Comparison of ENCODE assay signal across 21 cellular contexts in genomic region chr9:132756214-132756799, GRCh38.
DNase-seq lines count a peak whose midpoint lies in the region; ATAC-seq, FAIRE-seq and TF ChIP-seq lines count a peak whose summit lies in the region.
"Had no signal": no experiment of that assay in that cellular context is flagged by ENCODE, and none has a peak within 500 bp of the region (broad histone marks: within the 10 kb centered on the region; RNA-seq: fewer than 3 reads in every experiment).

No MANE protein-coding gene starts in this region.

- TF ChIP-seq EP300 in H1 (IDR thresholded peaks at IDR 0.05; ENCODE audit: borderline replicate concordance in 1 of 2, low read depth in 2 of 2, low read length in 2 of 2) = no peak
- no peak for TF ChIP-seq EP300 in HepG2 (IDR thresholded peaks at IDR 0.05; ENCODE audit: low read depth in 2 of 2, low read length in 2 of 2)
- no peak for TF ChIP-seq EP300 in HepG2 (CRISPR knock-in tag; IDR thresholded peaks at IDR 0.05; ENCODE audit: borderline replicate concordance)

- H3K9me3 ChIP-seq in cardiac muscle cell (ENCODE audit: low read depth) (no peaks in the 10 kb centered on the region), left ventricle myocardium inferior (replicated peaks) (no peaks in the 10 kb centered on the region), H1 (ENCODE audit: insufficient read depth in 2 of 2, low read depth in 1 of 2, low read length in 1 of 2) (no peaks in the 10 kb centered on the region), HepG2 (ENCODE audit: low read length) (no peaks in the 10 kb centered on the region)
- H3K9me3 ChIP-seq: HAP-1 had no signal

- no peaks in the 10 kb centered on the region for H3K23me2 ChIP-seq in H1 (ENCODE audit: low read depth, low read length)

- WGBS in H1 (ENCODE audit: extremely low coverage in 1 of 2, insufficient coverage in 1 of 2, insufficient read length in 1 of 2, insufficient replicate concordance in 2 of 2, low coverage in 1 of 2, low lambda C conversion rate in 2 of 2, missing lambda C conversion rate in 1 of 2), 2 experiments = 84% methylated on average over 16 of the region's 16 CpGs; no CpG with 5 or more reads in 1 of the 2 experiments
- 34% methylated on average over 14 of the region's 16 CpGs for WGBS in HepG2 (ENCODE audit: low lambda C conversion rate)

- no peak overlapping the region for H3K18ac ChIP-seq in H1 (ENCODE audit: extremely low read depth, low read length)

- no peaks in the 10 kb centered on the region for H3K36me3 Mint-ChIP-seq in type B pancreatic cell
- H3K36me3 Mint-ChIP-seq in activated T-helper 1 cell treated with anti-CD3 and anti-CD28 coated beads, Interleukin-12 subunit alpha, Interleukin-12 subunit beta, Interleukin-2, Interleukin-4 antibody, amounts not matched to agents 30 ng/mL and 10 ng/mL and 1 ng/mL, durations not matched to agents 14 hours and 24 hours and 36 hours (ENCODE audit: low read depth) = no peaks in the 10 kb centered on the region
- H3K36me3 Mint-ChIP-seq: CD14-positive monocyte had no signal

- peaks cover 17% of the 10 kb centered on the region for H3K27me3 Mint-ChIP-seq in type B pancreatic cell
- peaks cover 6% of the 10 kb centered on the region for H3K27me3 Mint-ChIP-seq in activated T-helper 1 cell treated with anti-CD3 and anti-CD28 coated beads, Interleukin-12 subunit alpha, Interleukin-12 subunit beta, Interleukin-2, Interleukin-4 antibody, amounts not matched to agents 30 ng/mL and 10 ng/mL and 1 ng/mL, durations not matched to agents 14 hours and 24 hours and 36 hours (ENCODE audit: insufficient read depth)

- peaks cover 6% of the 10 kb centered on the region for H3K27me3 ChIP-seq in cardiac muscle cell
- peaks cover 14% of the 10 kb centered on the region for H3K27me3 ChIP-seq in left ventricle myocardium inferior (ENCODE audit: low read depth)
- no peaks in the 10 kb centered on the region; a peak in 1 of 7 replicates for H3K27me3 ChIP-seq in H1 (replicated peaks in 1 of 4; ENCODE audit: control insufficient read depth in 3 of 4, extremely low read depth in 1 of 4, insufficient read depth in 3 of 4, low read length in 3 of 4)
- peaks cover 5 to 43% of the 10 kb centered on the region in 2 experiments; a peak in 4 of 5 replicates for H3K27me3 ChIP-seq in HepG2 (ENCODE audit: control insufficient read depth in 1 of 2, insufficient read depth in 2 of 2, low read length in 2 of 2)

- no peak overlapping the region for H2BK20ac ChIP-seq in H1 (ENCODE audit: low read length)

- no peak overlapping the region for H2BK120ac ChIP-seq in H1 (replicated peaks; ENCODE audit: low read depth, low read length)

- intact Hi-C loops in left ventricle myocardium inferior (cut with micrococcal nuclease) = no loop called here
- intact Hi-C loops in HepG2 (cut with micrococcal nuclease; ENCODE audit: unreplicated experiment) = no loop called here
- intact Hi-C loops in activated T-helper 1 cell treated with anti-CD3 and anti-CD28 coated beads, Interleukin-12 subunit alpha, Interleukin-12 subunit beta, Interleukin-2, Interleukin-4 antibody, amounts not matched to agents 30 ng/mL and 10 ng/mL and 1 ng/mL, durations not matched to agents 14 hours and 24 hours and 36 hours (cut with micrococcal nuclease) = no loop called here

- H3K27ac ChIP-seq in cardiac muscle cell = peak overlapping the region; percentile 16
- no peak overlapping the region for H3K27ac ChIP-seq in left ventricle myocardium inferior (replicated peaks)
- H3K27ac ChIP-seq in H1 (ENCODE audit: low read depth, low read length) = no peak overlapping the region
- no peak overlapping the region for H3K27ac ChIP-seq in HepG2 (ENCODE audit: extremely low read length, insufficient read depth, low read length)

- H2BK5ac ChIP-seq in H1 (ENCODE audit: low read depth, low read length) = no peak overlapping the region

- DNase-seq in cardiac muscle cell (ENCODE audit: low read depth in 1 of 2, low spot score in 1 of 2) = peak in 1 of 2 donors; percentile 27
- no peak for DNase-seq in left ventricle myocardium inferior
- no peak for DNase-seq in H1 (ENCODE audit: low read depth in 1 of 2, low spot score in 2 of 2)
- peak; percentile 24 for DNase-seq in mesenteric fat pad (ENCODE audit: low spot score)
- DNase-seq in type B pancreatic cell (ENCODE audit: extremely low spot score, unreplicated experiment) = peak; percentile 47
- DNase-seq in HepG2 (ENCODE audit: low spot score) = no peak
- no peak for DNase-seq in activated T-helper 1 cell treated with anti-CD3 and anti-CD28 coated beads, Interleukin-12 subunit alpha, Interleukin-12 subunit beta, Interleukin-2, Interleukin-4 antibody, amounts not matched to agents 30 ng/mL and 10 ng/mL and 1 ng/mL, durations not matched to agents 14 hours and 24 hours and 36 hours (ENCODE audit: low spot score)
- DNase-seq: DMS153, EL, Karpas-422, MM.1S, NCI-H1105, NCI-H1694 treated with DMSO at 0.1 percent for 48 hours, NCI-H446, NCI-H69, SIG-M5 had no signal

- H3K56ac ChIP-seq in H1 (replicated peaks; ENCODE audit: insufficient read length, low read depth, low read length) = no peak overlapping the region

- H2BK15ac ChIP-seq in H1 (ENCODE audit: low read length) = no peak overlapping the region

- H3K36me3 ChIP-seq in cardiac muscle cell = no peaks in the 10 kb centered on the region
- H3K36me3 ChIP-seq in left ventricle myocardium inferior = no peaks in the 10 kb centered on the region
- H3K36me3 ChIP-seq in H1 (ENCODE audit: control insufficient read depth in 2 of 4, insufficient read depth in 4 of 4, low read length in 3 of 4) = no peaks in the 10 kb centered on the region
- no peaks in the 10 kb centered on the region for H3K36me3 ChIP-seq in HepG2 (replicated peaks in 1 of 2; ENCODE audit: control insufficient read depth in 1 of 2, insufficient read depth in 2 of 2, low read length in 2 of 2)
- H3K36me3 ChIP-seq: HAP-1 had no signal

- H3K9me3 Mint-ChIP-seq in type B pancreatic cell = no peaks in the 10 kb centered on the region
- no peaks in the 10 kb centered on the region for H3K9me3 Mint-ChIP-seq in activated T-helper 1 cell treated with anti-CD3 and anti-CD28 coated beads, Interleukin-12 subunit alpha, Interleukin-12 subunit beta, Interleukin-2, Interleukin-4 antibody, amounts not matched to agents 30 ng/mL and 10 ng/mL and 1 ng/mL, durations not matched to agents 14 hours and 24 hours and 36 hours
- H3K9me3 Mint-ChIP-seq: CD14-positive monocyte had no signal

- H3K79me2 ChIP-seq in H1 (ENCODE audit: control insufficient read depth in 1 of 2, insufficient read depth in 2 of 2, low read length in 2 of 2) = no peaks in the 10 kb centered on the region
- no peaks in the 10 kb centered on the region for H3K79me2 ChIP-seq in HepG2 (ENCODE audit: insufficient read depth, low read length)

- H2AFZ ChIP-seq in H1 (ENCODE audit: low read length) = 0 out of 2 replicates have a peak overlapping the region, but pooled peaks have one; percentile 34
- H2AFZ ChIP-seq in HepG2 (ENCODE audit: low read length) = no peak overlapping the region

- H3K4ac ChIP-seq in H1 (replicated peaks; ENCODE audit: insufficient read length, low read depth, low read length) = no peak overlapping the region

- no peak for ATAC-seq in HepG2
- ATAC-seq in GM21381 (IDR thresholded peaks at IDR 0.05; ENCODE audit: unreplicated experiment) = no peak

- no peak overlapping the region; the same call in 1 of the 2 replicates for H4K8ac ChIP-seq in H1 (ENCODE audit: extremely low read depth, insufficient read depth, low read length)

- no peak overlapping the region for H3K27ac Mint-ChIP-seq in type B pancreatic cell
- H3K27ac Mint-ChIP-seq in activated T-helper 1 cell treated with anti-CD3 and anti-CD28 coated beads, Interleukin-12 subunit alpha, Interleukin-12 subunit beta, Interleukin-2, Interleukin-4 antibody, amounts not matched to agents 30 ng/mL and 10 ng/mL and 1 ng/mL, durations not matched to agents 14 hours and 24 hours and 36 hours = no peak overlapping the region
- H3K27ac Mint-ChIP-seq: CD14-positive monocyte had no signal

- H3K4me1 ChIP-seq in cardiac muscle cell (ENCODE audit: low read depth) = peaks cover 7% of the 10 kb centered on the region
- H3K4me1 ChIP-seq in left ventricle myocardium inferior = no peaks in the 10 kb centered on the region
- H3K4me1 ChIP-seq in H1 (replicated peaks in 1 of 4; ENCODE audit: control insufficient read depth in 3 of 4, insufficient read depth in 4 of 4, low read length in 3 of 4) = peaks cover 0 to 8% (median 3%) of the 10 kb centered on the region in 4 experiments; a peak in 4 of 7 replicates
- no peaks in the 10 kb centered on the region for H3K4me1 ChIP-seq in HepG2 (ENCODE audit: insufficient read depth, low read length)
- H3K4me1 ChIP-seq: HAP-1 had no signal

- no peak overlapping the region for H2AK5ac ChIP-seq in H1 (ENCODE audit: low read depth, low read length)

- H2BK12ac ChIP-seq in H1 (ENCODE audit: low read depth, low read length) = no peak overlapping the region

- POLR2A ChIA-PET in H1 (lab: Charles Lee; ENCODE audit: partially characterized antibody) = interaction anchor here (1.2 to 1.6 kb wide), 3 partner anchors 11 to 16 kb away, joined by 3 to 5 read pairs (median 4); no protein-coding TSS in a partner anchor
- POLR2A ChIA-PET in HepG2 (lab: Yijun Ruan, JAX) = no interaction called here

- TF ChIP-seq RAD21 in H1 (IDR thresholded peaks at IDR 0.05 in 1 of 2, conservative IDR thresholded peaks at IDR 0.05 in 1 of 2; ENCODE audit: low read depth in 2 of 2, low read length in 2 of 2) (no peak), HepG2 (CRISPR knock-in tag; IDR thresholded peaks at IDR 0.05) (no peak)

- H3K4me3 Mint-ChIP-seq in type B pancreatic cell = no peak overlapping the region
- H3K4me3 Mint-ChIP-seq in activated T-helper 1 cell treated with anti-CD3 and anti-CD28 coated beads, Interleukin-12 subunit alpha, Interleukin-12 subunit beta, Interleukin-2, Interleukin-4 antibody, amounts not matched to agents 30 ng/mL and 10 ng/mL and 1 ng/mL, durations not matched to agents 14 hours and 24 hours and 36 hours = no peak overlapping the region
- H3K4me3 Mint-ChIP-seq: CD14-positive monocyte had no signal

- no peaks in the 10 kb centered on the region for H4K20me1 ChIP-seq in H1 (replicated peaks in 1 of 2; ENCODE audit: control insufficient read depth in 1 of 2, insufficient read depth in 2 of 2, low read length in 2 of 2)
- no peaks in the 10 kb centered on the region for H4K20me1 ChIP-seq in HepG2 (ENCODE audit: insufficient read depth, low read length)

- TF ChIP-seq CTCF in cardiac muscle cell (IDR thresholded peaks at IDR 0.05; ENCODE audit: low read depth, low read length) = no peak
- TF ChIP-seq CTCF in left ventricle myocardium inferior (IDR thresholded peaks at IDR 0.05; ENCODE audit: borderline replicate concordance) = no peak
- no peak for TF ChIP-seq CTCF in H1 (IDR thresholded peaks at IDR 0.05; ENCODE audit: control extremely low read depth in 1 of 3, insufficient read depth in 1 of 3, low read depth in 1 of 3, low read length in 3 of 3)
- TF ChIP-seq CTCF in type B pancreatic cell (conservative IDR thresholded peaks at IDR 0.05) = no peak
- TF ChIP-seq CTCF in HepG2 (CRISPR knock-in tag; IDR thresholded peaks at IDR 0.05) = no peak

- no peak overlapping the region for H4K91ac ChIP-seq in H1 (replicated peaks; ENCODE audit: insufficient read length, low read length)

- in situ Hi-C loops in HepG2 (cut with HindIII; ENCODE audit: extremely low pct_ligation_motif_present, low pct_unique_long_range_greater_than_20kb) = no loop called here

- CTCF ChIA-PET in H1 (lab: Charles Lee; ENCODE audit: partially characterized antibody) = interaction anchor here (0.8 to 6.4 kb wide), 5 partner anchors 11 to 117 kb away, joined by 3 to 33 read pairs (median 4); no protein-coding TSS in a partner anchor
- CTCF ChIA-PET in HepG2 (lab: Yijun Ruan, JAX; ENCODE audit: low intra/inter-chr PET ratio, low total read pairs) = no interaction called here

- H3K14ac ChIP-seq in H1 (ENCODE audit: insufficient read length) = no peak overlapping the region

- H3K79me1 ChIP-seq in H1 (ENCODE audit: low read depth, low read length) = no peaks in the 10 kb centered on the region

- H3K4me2 ChIP-seq in H1 (ENCODE audit: insufficient read depth in 1 of 2, low read depth in 2 of 2, low read length in 2 of 2) = no peak overlapping the region
- no peak overlapping the region for H3K4me2 ChIP-seq in HepG2 (ENCODE audit: low read depth, low read length)

- H3K9ac ChIP-seq in H1 (replicated peaks in 1 of 4; ENCODE audit: extremely low read depth in 1 of 4, low read depth in 3 of 4, low read length in 3 of 4) (no peak overlapping the region), HepG2 (ENCODE audit: insufficient read depth, low read depth, low read length) (no peak overlapping the region)

- H3K4me3 ChIP-seq in cardiac muscle cell (no peak overlapping the region), left ventricle myocardium inferior (no peak overlapping the region), H1 (ENCODE audit: extremely low read depth in 1 of 4, insufficient read depth in 2 of 4, low read depth in 3 of 4, low read length in 4 of 4) (no peak overlapping the region), HepG2 (replicated peaks in 1 of 3; ENCODE audit: insufficient read depth in 1 of 3, low read depth in 2 of 3, low read length in 3 of 3) (no peak overlapping the region)
- H3K4me3 ChIP-seq: HAP-1 had no signal

- no TSS peak for BruUV-seq in HepG2 (replicated peaks; lab: Mats Ljungman, UMichigan)

- H3K23ac ChIP-seq in H1 (ENCODE audit: insufficient read length) = no peak overlapping the region

- no peak for FAIRE-seq in H1 (lab: Jason Lieb, UNC)
- no peak for FAIRE-seq in HepG2 (lab: Jason Lieb, UNC)
- FAIRE-seq: A204.1, RCC 7860 had no signal

- no peak for TF ChIP-seq POLR2A in H1 (IDR thresholded peaks at IDR 0.05; ENCODE audit: control extremely low read depth in 1 of 2, low read depth in 2 of 2, low read length in 2 of 2)
- TF ChIP-seq POLR2A in HepG2 (IDR thresholded peaks at IDR 0.05; ENCODE audit: insufficient read depth in 1 of 2, low read depth in 2 of 2, low read length in 2 of 2) = no peak

- no peak overlapping the region for H4K5ac ChIP-seq in H1 (ENCODE audit: insufficient read length, low read depth, low read length)

- peaks cover 13% of the 10 kb centered on the region for H3K4me1 Mint-ChIP-seq in type B pancreatic cell (ENCODE audit: unreplicated experiment)
- H3K4me1 Mint-ChIP-seq in activated T-helper 1 cell treated with anti-CD3 and anti-CD28 coated beads, Interleukin-12 subunit alpha, Interleukin-12 subunit beta, Interleukin-2, Interleukin-4 antibody, amounts not matched to agents 30 ng/mL and 10 ng/mL and 1 ng/mL, durations not matched to agents 14 hours and 24 hours and 36 hours (ENCODE audit: low read depth) = no peaks in the 10 kb centered on the region
- H3K4me1 Mint-ChIP-seq: CD14-positive monocyte had no signal

Comparison
In these comparisons a context has a peak if more than half of its experiments do, and no peak if none do; other contexts are left out.
1. DNase-seq: peak in mesenteric fat pad (single experiment) and type B pancreatic cell (single experiment); none in left ventricle myocardium inferior (single experiment), H1 (0 of 2), HepG2 (single experiment) and activated T-helper 1 cell treated with anti-CD3 and anti-CD28 coated beads, Interleukin-12 subunit alpha, Interleukin-12 subunit beta, Interleukin-2, Interleukin-4 antibody, amounts not matched to agents 30 ng/mL and 10 ng/mL and 1 ng/mL, durations not matched to agents 14 hours and 24 hours and 36 hours (single experiment).